ENCODE assay signal across 8 cellular contexts in genomic region chr3:19147905-19148767, GRCh38. TPM values are rescaled to one million over a fixed set of nuclear protein-coding genes. Genes with fewer than 3 reads are reported as not detected.
DNase-seq lines count a peak whose midpoint lies in the region; ATAC-seq and TF ChIP-seq lines count a peak whose summit lies in the region.

TSS of gene KCNH8 (plus strand) at chr3:19148510. CDS start at chr3:19148720, 210 bp downstream.

- 3 to 5% methylated on average over 49 to 50 of the region's 64 CpGs for WGBS in GM23248 (ENCODE audit: low coverage in 1 of 2, low lambda C conversion rate in 2 of 2, missing lambda C conversion rate in 2 of 2), 2 experiments
- 0 to 3% (median 1%) methylated on average over 16 to 64 of the region's 64 CpGs for WGBS in adrenal gland, 4 donors
- WGBS in iPS DF 6.9 (ENCODE audit: insufficient coverage, insufficient read length), result no CpG with 5 or more reads among the region's 64 CpGs

- intact Hi-C loops in adrenal gland (cut with DNase I), result no loop called here

- H3K4me2 ChIP-seq in GM23248 (ENCODE audit: unreplicated experiment), result peak within 1 kb of the TSS; percentile 82

- H3K9me3 ChIP-seq in GM23248 (ENCODE audit: low read depth), result no peaks in the 10 kb centered on the region
- no peaks in the 10 kb centered on the region for H3K9me3 ChIP-seq in adrenal gland (replicated peaks in 1 of 3)
- no peaks in the 10 kb centered on the region for H3K9me3 ChIP-seq in iPS DF 6.9 (ENCODE audit: control insufficient read depth, insufficient read depth, low read length)

- H3K27ac ChIP-seq in GM23248 (no peak within 1 kb of the TSS), adrenal gland (peak within 1 kb of the TSS in 3 of 5 donors; percentile 56 to 75 (median 62)), iPS DF 6.9 (ENCODE audit: low read length) (no peak within 1 kb of the TSS)

- TF ChIP-seq CTCF in adrenal gland (IDR thresholded peaks at IDR 0.05), result no peak
- no peak for TF ChIP-seq CTCF in retinal pigment epithelial cell (conservative IDR thresholded peaks at IDR 0.05; ENCODE audit: low read depth, low read length)

- H3K4me1 ChIP-seq in GM23248 (ENCODE audit: insufficient read depth), result no peaks in the 10 kb centered on the region
- H3K4me1 ChIP-seq in adrenal gland (replicated peaks in 1 of 2), result peaks cover 6 to 14% of the 10 kb centered on the region in 2 donors
- H3K4me1 ChIP-seq in iPS DF 6.9 (ENCODE audit: control insufficient read depth, insufficient read depth, low read length), result peaks cover 1% of the 10 kb centered on the region; the same call in 1 of the 2 replicates

- H4K20me1 ChIP-seq in GM23248 (ENCODE audit: insufficient read depth), result no peaks in the 10 kb centered on the region

- peak within 1 kb of the TSS; percentile 69 for H3K4me3 ChIP-seq in GM23248
- peak within 1 kb of the TSS; percentile 19 to 88 (median 57) for H3K4me3 ChIP-seq in adrenal gland
- H3K4me3 ChIP-seq in iPS DF 6.9 (ENCODE audit: low read length), result peak within 1 kb of the TSS; percentile 87
- peak within 1 kb of the TSS; percentile 78 for H3K4me3 ChIP-seq in retinal pigment epithelial cell (ENCODE audit: low read length)

- H3K27me3 ChIP-seq in GM23248 (replicated peaks; ENCODE audit: insufficient read depth) (peaks cover 15% of the 10 kb centered on the region), adrenal gland (no peaks in the 10 kb centered on the region), iPS DF 6.9 (ENCODE audit: control insufficient read depth, insufficient read depth, low read length) (no peaks in the 10 kb centered on the region)

- no peak within 1 kb of the TSS for H3K9ac ChIP-seq in GM23248

- no peaks in the 10 kb centered on the region for H3K9me2 ChIP-seq in GM23248 (ENCODE audit: insufficient read depth)

- ATAC-seq in HG03342 (IDR thresholded peaks at IDR 0.05; ENCODE audit: unreplicated experiment) (no peak), GM19397 (IDR thresholded peaks at IDR 0.05; ENCODE audit: unreplicated experiment) (no peak)

- no peak for DNase-seq in GM23248
- peak; percentile 57 to 59 for DNase-seq in NCI-H524 (lab: John Stamatoyannopoulos, UW)
- peak in 6 of 7 donors; percentile 10 to 57 (median 20) for DNase-seq in adrenal gland
- DNase-seq in iPS DF 6.9 (ENCODE audit: low read depth, low spot score), result no peak
- DNase-seq in retinal pigment epithelial cell (ENCODE audit: low read depth), result peak; percentile 5
- no peak for DNase-seq in GM19240 (ENCODE audit: insufficient read length, low spot score)

- in situ Hi-C loops in GM23248 (cut with MboI), result no loop called here

- H3K79me2 ChIP-seq in GM23248 (ENCODE audit: insufficient read depth), result no peaks in the 10 kb centered on the region

- TF ChIP-seq POLR2A in adrenal gland (IDR thresholded peaks at IDR 0.05), result no peak

- H3K36me3 ChIP-seq in GM23248 (ENCODE audit: low read depth) (no peaks in the 10 kb centered on the region), adrenal gland (replicated peaks in 1 of 2) (no peaks in the 10 kb centered on the region), iPS DF 6.9 (ENCODE audit: control insufficient read depth, insufficient read depth, low read length) (no peaks in the 10 kb centered on the region)

- no peaks in the 10 kb centered on the region for H3F3A ChIP-seq in GM23248 (ENCODE audit: insufficient read depth)

- peak within 1 kb of the TSS; percentile 69 for H2AFZ ChIP-seq in GM23248

RNA-seq across cellular contexts. Expression of gene KCNH8, which starts in this region (rescaled TPM):
- total RNA-seq in GM23248 (2014; rRNA removed; shearing (Covaris generic)), result not detected in 2 replicates
- polyA plus RNA-seq in GM23248 (2016; fragmentation: Nextera tagmentation; extraction: Ambion mirVana) (not detected in 2 replicates), adrenal gland (1 to 10 TPM; 2.1 to 7.6 (median 3.8) TPM)
- 1 to 10 TPM in 6 of 8 donors, under 1 TPM in 2; 0.27 to 5.9 (median 2.1) TPM for total RNA-seq in adrenal gland

Comparison
In these comparisons a context has a peak if more than half of its experiments do, and no peak if none do; other contexts are left out.
1. DNase-seq: peak in NCI-H524 (2 of 2), adrenal gland (6 of 7) and retinal pigment epithelial cell (single experiment); none in GM23248 (single experiment), iPS DF 6.9 (single experiment) and GM19240 (single experiment).
2. H3K27ac ChIP-seq: peak in adrenal gland (3 of 5); none in GM23248 (single experiment) and iPS DF 6.9 (single experiment).
3. Peak in every context shown above with its lines, with median percentiles within 50 percentile points of each other: H3K4me3 ChIP-seq.